In genomic region chr22:36480941-36481392, GRCh38 we compare ENCODE assay signal across 9 cellular contexts. TPM values are rescaled to one million over a fixed set of nuclear protein-coding genes. Genes with fewer than 3 reads are reported as not detected.
DNase-seq lines count a peak whose midpoint lies in the region; ATAC-seq, FAIRE-seq and TF ChIP-seq lines count a peak whose summit lies in the region.
"Had no signal": no experiment of that assay in that cellular context is flagged by ENCODE, and none has a peak within 500 bp of the region (broad histone marks: within the 10 kb centered on the region; RNA-seq: fewer than 3 reads in every experiment).

No MANE protein-coding gene starts in this region.

- peaks cover 54% of the 10 kb centered on the region for H3K36me3 Mint-ChIP-seq in activated T-cell treated with anti-CD3 and anti-CD28 coated beads, Interleukin-2, amount 50 U/mL, for 24 hours (ENCODE audit: low read depth)
- H3K36me3 Mint-ChIP-seq in activated T-helper 1 cell treated with anti-CD3 and anti-CD28 coated beads, Interleukin-12 subunit alpha, Interleukin-12 subunit beta, Interleukin-2, Interleukin-4 antibody, amounts not matched to agents 30 ng/mL and 10 ng/mL and 1 ng/mL, durations not matched to agents 14 hours and 24 hours and 36 hours (ENCODE audit: low read depth): peaks cover 10% of the 10 kb centered on the region

- H3K4me1 Mint-ChIP-seq in activated T-cell treated with anti-CD3 and anti-CD28 coated beads, Interleukin-2, amount 50 U/mL, for 24 hours (ENCODE audit: low read depth): peaks cover 25% of the 10 kb centered on the region
- H3K4me1 Mint-ChIP-seq in activated T-helper 1 cell treated with anti-CD3 and anti-CD28 coated beads, Interleukin-12 subunit alpha, Interleukin-12 subunit beta, Interleukin-2, Interleukin-4 antibody, amounts not matched to agents 30 ng/mL and 10 ng/mL and 1 ng/mL, durations not matched to agents 14 hours and 24 hours and 36 hours (ENCODE audit: low read depth): peaks cover 9% of the 10 kb centered on the region

- H3K4me1 ChIP-seq in kidney (ENCODE audit: control insufficient read depth in 1 of 2, insufficient read depth in 1 of 2, low read depth in 1 of 2, low read length in 2 of 2) (peaks cover 0 to 10% of the 10 kb centered on the region in 2 donors), thyroid gland (peaks cover 8 to 12% of the 10 kb centered on the region in 2 donors)

- H3K9me3 ChIP-seq in kidney (ENCODE audit: control insufficient read depth in 1 of 2, low read length in 2 of 2): no peaks in the 10 kb centered on the region
- no peaks in the 10 kb centered on the region for H3K9me3 ChIP-seq in thyroid gland

- no peak for DNase-seq in activated T-cell treated with anti-CD3 and anti-CD28 coated beads, Interleukin-2, amount 50 U/mL, for 24 hours
- no peak for DNase-seq in activated T-cell treated with anti-CD3 and anti-CD28 coated beads, Interleukin-2, amount 50 U/mL, for 48 hours
- no peak for DNase-seq in activated T-helper 1 cell treated with anti-CD3 and anti-CD28 coated beads, Interleukin-12 subunit alpha, Interleukin-12 subunit beta, Interleukin-2, Interleukin-4 antibody, amounts not matched to agents 30 ng/mL and 10 ng/mL and 1 ng/mL, durations not matched to agents 14 hours and 24 hours and 36 hours (ENCODE audit: low spot score)
- no peak for DNase-seq in kidney
- DNase-seq in thyroid gland: no peak
- DNase-seq in activated CD8-positive, alpha-beta memory T cell treated with anti-CD3 and anti-CD28 coated beads, Interleukin-2, amount 50 U/mL, for 48 hours: no peak
- no peak for DNase-seq in T-helper 9 cell

- no peaks in the 10 kb centered on the region for H3K9me3 Mint-ChIP-seq in activated T-cell treated with anti-CD3 and anti-CD28 coated beads, Interleukin-2, amount 50 U/mL, for 24 hours
- no peaks in the 10 kb centered on the region for H3K9me3 Mint-ChIP-seq in activated T-helper 1 cell treated with anti-CD3 and anti-CD28 coated beads, Interleukin-12 subunit alpha, Interleukin-12 subunit beta, Interleukin-2, Interleukin-4 antibody, amounts not matched to agents 30 ng/mL and 10 ng/mL and 1 ng/mL, durations not matched to agents 14 hours and 24 hours and 36 hours

- intact Hi-C loops in activated T-helper 1 cell treated with anti-CD3 and anti-CD28 coated beads, Interleukin-12 subunit alpha, Interleukin-12 subunit beta, Interleukin-2, Interleukin-4 antibody, amounts not matched to agents 30 ng/mL and 10 ng/mL and 1 ng/mL, durations not matched to agents 14 hours and 24 hours and 36 hours (cut with micrococcal nuclease): loop anchor here (1.0 to 10.0 kb wide), 6 partner anchors 26 to 316 kb away; partner anchors contain the start of genes APOL3 and EIF3D
- intact Hi-C loops in kidney (cut with DNase I): no loop called here
- intact Hi-C loops in thyroid gland (cut with DNase I): no loop called here

- H3K9ac ChIP-seq in kidney (ENCODE audit: low read length in 2 of 2): peak overlapping the region; percentile 62 to 85

- FAIRE-seq in kidney (lab: Jason Lieb, UNC): no peak
- FAIRE-seq: G401.6 had no signal

- no peak for ATAC-seq in HG03175 (IDR thresholded peaks at IDR 0.05; ENCODE audit: unreplicated experiment)

- H3K27me3 ChIP-seq in thyroid gland: no peaks in the 10 kb centered on the region

- WGBS in thyroid gland, 2 donors: 18% methylated on average over 9 of the region's 9 CpGs

- no peak for TF ChIP-seq POLR2A in thyroid gland (IDR thresholded peaks at IDR 0.05)

- peak overlapping the region; percentile 97 for H3K27ac Mint-ChIP-seq in activated T-cell treated with anti-CD3 and anti-CD28 coated beads, Interleukin-2, amount 50 U/mL, for 24 hours
- H3K27ac Mint-ChIP-seq in activated T-helper 1 cell treated with anti-CD3 and anti-CD28 coated beads, Interleukin-12 subunit alpha, Interleukin-12 subunit beta, Interleukin-2, Interleukin-4 antibody, amounts not matched to agents 30 ng/mL and 10 ng/mL and 1 ng/mL, durations not matched to agents 14 hours and 24 hours and 36 hours: peak overlapping the region; percentile 92

- H3K4me3 Mint-ChIP-seq in activated T-cell treated with anti-CD3 and anti-CD28 coated beads, Interleukin-2, amount 50 U/mL, for 24 hours: peak overlapping the region; percentile 91
- peak overlapping the region; percentile 97 for H3K4me3 Mint-ChIP-seq in activated T-helper 1 cell treated with anti-CD3 and anti-CD28 coated beads, Interleukin-12 subunit alpha, Interleukin-12 subunit beta, Interleukin-2, Interleukin-4 antibody, amounts not matched to agents 30 ng/mL and 10 ng/mL and 1 ng/mL, durations not matched to agents 14 hours and 24 hours and 36 hours

- H3K27ac ChIP-seq in kidney (ENCODE audit: low read depth in 2 of 2, low read length in 2 of 2): peak overlapping the region; percentile 97 to 98
- peak overlapping the region; percentile 98 to 99 (median 98) for H3K27ac ChIP-seq in thyroid gland

- H3K36me3 ChIP-seq in kidney (ENCODE audit: control insufficient read depth in 1 of 2, insufficient read depth in 2 of 2, low read length in 2 of 2) (peaks cover 6 to 18% of the 10 kb centered on the region in 2 donors), thyroid gland (peaks cover 21 to 26% of the 10 kb centered on the region in 2 donors)

- H3K27me3 Mint-ChIP-seq in activated T-cell treated with anti-CD3 and anti-CD28 coated beads, Interleukin-2, amount 50 U/mL, for 24 hours: no peaks in the 10 kb centered on the region
- H3K27me3 Mint-ChIP-seq in activated T-helper 1 cell treated with anti-CD3 and anti-CD28 coated beads, Interleukin-12 subunit alpha, Interleukin-12 subunit beta, Interleukin-2, Interleukin-4 antibody, amounts not matched to agents 30 ng/mL and 10 ng/mL and 1 ng/mL, durations not matched to agents 14 hours and 24 hours and 36 hours (ENCODE audit: insufficient read depth): peaks cover 1% of the 10 kb centered on the region

- TF ChIP-seq CTCF in kidney (IDR thresholded peaks at IDR 0.05; ENCODE audit: borderline replicate concordance, extremely low read depth, insufficient read depth) (no peak), thyroid gland (IDR thresholded peaks at IDR 0.05) (no peak)

- H3K4me3 ChIP-seq in kidney (ENCODE audit: low read length in 2 of 2) (peak overlapping the region; percentile 77 to 84), thyroid gland (replicated peaks in 1 of 3) (peak overlapping the region; percentile 37 to 83 (median 60))

RNA-seq across cellular contexts. Expression of gene TXN2, which starts 0.5 kb away (rescaled TPM):
- 95.2 and 95.3 TPM in 2 replicates for total RNA-seq in activated T-helper 1 cell treated with anti-CD3 and anti-CD28 coated beads, Interleukin-12 subunit alpha, Interleukin-12 subunit beta, Interleukin-2, Interleukin-4 antibody, amounts not matched to agents 30 ng/mL and 10 ng/mL and 1 ng/mL, durations not matched to agents 14 hours and 24 hours and 36 hours
- total RNA-seq in kidney (72.8 TPM), thyroid gland (100 to 1,000 TPM in 1 of 4 donors, 10 to 100 TPM in 3; 56.7 to 115 (median 75.6) TPM)
- polyA plus RNA-seq in kidney (ENCODE audit: insufficient read depth, low read depth, low replicate concordance): 194 TPM

RNA-seq across cellular contexts. Expression of gene FOXRED2, which starts 25.9 kb away (rescaled TPM):
- total RNA-seq in activated T-helper 1 cell treated with anti-CD3 and anti-CD28 coated beads, Interleukin-12 subunit alpha, Interleukin-12 subunit beta, Interleukin-2, Interleukin-4 antibody, amounts not matched to agents 30 ng/mL and 10 ng/mL and 1 ng/mL, durations not matched to agents 14 hours and 24 hours and 36 hours: 22.3 and 25.0 TPM in 2 replicates
- 8.5 TPM for total RNA-seq in kidney
- polyA plus RNA-seq in kidney (ENCODE audit: insufficient read depth, low read depth, low replicate concordance): 6.5 TPM
- 10 to 100 TPM in 2 of 4 donors, 1 to 10 TPM in 2; 5.9 to 12.8 (median 9.4) TPM for total RNA-seq in thyroid gland

RNA-seq across cellular contexts. Expression of gene EIF3D, which starts 48.0 kb away (rescaled TPM):
- total RNA-seq in activated T-helper 1 cell treated with anti-CD3 and anti-CD28 coated beads, Interleukin-12 subunit alpha, Interleukin-12 subunit beta, Interleukin-2, Interleukin-4 antibody, amounts not matched to agents 30 ng/mL and 10 ng/mL and 1 ng/mL, durations not matched to agents 14 hours and 24 hours and 36 hours: 322 and 323 TPM in 2 replicates
- total RNA-seq in kidney: 140 TPM
- 129 TPM for polyA plus RNA-seq in kidney (ENCODE audit: insufficient read depth, low read depth, low replicate concordance)
- 100 to 1,000 TPM; 213 to 427 (median 309) TPM for total RNA-seq in thyroid gland
